22 cellular contexts compared by ENCODE assay signal in genomic region chr1:226362891-226363447, GRCh38.
"Had no signal": no experiment of that assay in that cellular context is flagged by ENCODE, and none has a peak within 500 bp of the region (broad histone marks: within the 10 kb centered on the region; RNA-seq: fewer than 3 reads in every experiment).

No MANE protein-coding gene starts in this region.

- H3K27ac Mint-ChIP-seq: activated CD8-positive, alpha-beta T cell treated with anti-CD3 and anti-CD28 coated beads, Interleukin-2, amount 10 ng/mL, durations not matched to agents 7 days and 5 days; activated naive CD8-positive, alpha-beta T cell; activated T-helper 17 cell treated with anti-CD3 and anti-CD28 coated beads, Interleukin-2, amount 50 U/mL, for 72 hours; endodermal cell; stimulated activated memory B cell treated with anti-CD40 and anti-IgM and Interleukin-4, amounts not matched to agents 10 μg/mL and 1 μg/mL and 100 μg/mL, for 72 hours had no signal

- H3K4me1 ChIP-seq: adrenal gland, esophagus squamous epithelium, gastroesophageal sphincter, stomach, suprapubic skin, transverse colon, uterus had no signal

- H3K4me1 Mint-ChIP-seq: activated T-helper 17 cell treated with anti-CD3 and anti-CD28 coated beads, Interleukin-2, amount 50 U/mL, for 72 hours; endodermal cell had no signal

- H3K4me3 ChIP-seq: adrenal gland, esophagus squamous epithelium, gastroesophageal sphincter, ovary, stomach, suprapubic skin, transverse colon, uterus had no signal

- H3K27me3 Mint-ChIP-seq: activated naive CD8-positive, alpha-beta T cell; activated T-helper 17 cell treated with anti-CD3 and anti-CD28 coated beads, Interleukin-2, amount 50 U/mL, for 72 hours; naive thymus-derived CD8-positive, alpha-beta T cell; stimulated activated memory B cell treated with anti-CD40 and anti-IgM and Interleukin-4, amounts not matched to agents 10 μg/mL and 1 μg/mL and 100 μg/mL, for 72 hours had no signal

- DNase-seq: activated CD4-positive, alpha-beta T cell treated with anti-CD3 and anti-CD28 coated beads for 1 hour; activated CD4-positive, alpha-beta T cell treated with anti-CD3 and anti-CD28 coated beads, Interleukin-2, amount 50 U/mL, for 1 hour; activated CD8-positive, alpha-beta T cell treated with anti-CD3 and anti-CD28 coated beads, Interleukin-2, amount 10 ng/mL, durations not matched to agents 7 days and 5 days; adrenal gland; cortex of kidney; endodermal cell; esophagus squamous epithelium; naive thymus-derived CD8-positive, alpha-beta T cell; ovary; small intestine; stimulated activated CD4-positive, alpha-beta T cell treated with anti-CD3 and anti-CD28 coated beads, Interleukin-2, amount 100 ng/mL, for 24 hours; stomach; T-helper 1 cell; uterus had no signal

- H3K27me3 ChIP-seq: adrenal gland, esophagus squamous epithelium, gastroesophageal sphincter, ovary, stomach, suprapubic skin, transverse colon, uterus had no signal

- H3K27ac ChIP-seq: adrenal gland, esophagus squamous epithelium, gastroesophageal sphincter, ovary, suprapubic skin, uterus had no signal

- H3K4me3 Mint-ChIP-seq: activated CD8-positive, alpha-beta T cell treated with anti-CD3 and anti-CD28 coated beads, Interleukin-2, amount 10 ng/mL, durations not matched to agents 7 days and 5 days; activated naive CD8-positive, alpha-beta T cell; activated T-helper 17 cell treated with anti-CD3 and anti-CD28 coated beads, Interleukin-2, amount 50 U/mL, for 72 hours; endodermal cell; naive thymus-derived CD8-positive, alpha-beta T cell; stimulated activated memory B cell treated with anti-CD40 and anti-IgM and Interleukin-4, amounts not matched to agents 10 μg/mL and 1 μg/mL and 100 μg/mL, for 72 hours had no signal

- H3K9me3 ChIP-seq: adrenal gland, esophagus squamous epithelium, gastroesophageal sphincter, ovary, stomach, suprapubic skin, transverse colon, uterus had no signal

- ATAC-seq: activated CD8-positive, alpha-beta T cell treated with anti-CD3 and anti-CD28 coated beads, Interleukin-2, amount 10 ng/mL, durations not matched to agents 7 days and 5 days; activated T-helper 17 cell treated with anti-CD3 and anti-CD28 coated beads, Interleukin-2, amount 50 U/mL, for 72 hours; gastroesophageal sphincter; left lobe of liver; naive thymus-derived CD8-positive, alpha-beta T cell; sciatic nerve; stimulated activated memory B cell treated with anti-CD40 and anti-IgM and Interleukin-4, amounts not matched to agents 10 μg/mL and 1 μg/mL and 100 μg/mL, for 72 hours had no signal

- H3K9me3 Mint-ChIP-seq: activated T-helper 17 cell treated with anti-CD3 and anti-CD28 coated beads, Interleukin-2, amount 50 U/mL, for 72 hours; endodermal cell; naive thymus-derived CD8-positive, alpha-beta T cell; stimulated activated memory B cell treated with anti-CD40 and anti-IgM and Interleukin-4, amounts not matched to agents 10 μg/mL and 1 μg/mL and 100 μg/mL, for 72 hours had no signal

- H3K36me3 ChIP-seq: ovary, uterus had no signal
